Comparison of ENCODE assay signal across 19 cellular contexts in genomic region chr3:25306066-25306465, GRCh38.
"Had no signal": no experiment of that assay in that cellular context is flagged by ENCODE, and none has a peak within 500 bp of the region (broad histone marks: within the 10 kb centered on the region; RNA-seq: fewer than 3 reads in every experiment).

No MANE protein-coding gene starts in this region.

- H3K36me3 ChIP-seq: ovary, stomach, thoracic aorta, transverse colon had no signal

- H2AFZ ChIP-seq: hepatocyte had no signal

- DNase-seq: effector CD4-positive, alpha-beta T cell; endodermal cell; foreskin melanocyte; head of caudate nucleus; left colon; left ventricle myocardium superior; mucosa of descending colon; naive thymus-derived CD8-positive, alpha-beta T cell; ovary; right cardiac atrium; small intestine; stimulated activated CD4-positive, alpha-beta T cell treated with anti-CD3 and anti-CD28 coated beads, Interleukin-12 subunit alpha, Interleukin-12 subunit beta, amount 100 ng/mL, for 4 hours; stimulated activated naive CD4-positive, alpha-beta T cell; stomach; substantia nigra; transverse colon had no signal

- H3K27me3 ChIP-seq: hepatocyte, ovary, stomach, transverse colon had no signal

- H3K4me2 ChIP-seq: hepatocyte had no signal

- H3K9me3 ChIP-seq: mucosa of descending colon, ovary, stomach, thoracic aorta, transverse colon had no signal

- H3K4me1 ChIP-seq: stomach, transverse colon had no signal

- H3K4me3 ChIP-seq: coronary artery, hepatocyte, mucosa of descending colon, ovary, stomach, thoracic aorta, transverse colon had no signal

- H3K79me2 ChIP-seq: hepatocyte had no signal

- H3K27ac ChIP-seq: coronary artery, hepatocyte, ovary, stomach, thoracic aorta, transverse colon had no signal
